Comparison of ENCODE assay signal across 1 cellular context in the genomic region with DNA sequence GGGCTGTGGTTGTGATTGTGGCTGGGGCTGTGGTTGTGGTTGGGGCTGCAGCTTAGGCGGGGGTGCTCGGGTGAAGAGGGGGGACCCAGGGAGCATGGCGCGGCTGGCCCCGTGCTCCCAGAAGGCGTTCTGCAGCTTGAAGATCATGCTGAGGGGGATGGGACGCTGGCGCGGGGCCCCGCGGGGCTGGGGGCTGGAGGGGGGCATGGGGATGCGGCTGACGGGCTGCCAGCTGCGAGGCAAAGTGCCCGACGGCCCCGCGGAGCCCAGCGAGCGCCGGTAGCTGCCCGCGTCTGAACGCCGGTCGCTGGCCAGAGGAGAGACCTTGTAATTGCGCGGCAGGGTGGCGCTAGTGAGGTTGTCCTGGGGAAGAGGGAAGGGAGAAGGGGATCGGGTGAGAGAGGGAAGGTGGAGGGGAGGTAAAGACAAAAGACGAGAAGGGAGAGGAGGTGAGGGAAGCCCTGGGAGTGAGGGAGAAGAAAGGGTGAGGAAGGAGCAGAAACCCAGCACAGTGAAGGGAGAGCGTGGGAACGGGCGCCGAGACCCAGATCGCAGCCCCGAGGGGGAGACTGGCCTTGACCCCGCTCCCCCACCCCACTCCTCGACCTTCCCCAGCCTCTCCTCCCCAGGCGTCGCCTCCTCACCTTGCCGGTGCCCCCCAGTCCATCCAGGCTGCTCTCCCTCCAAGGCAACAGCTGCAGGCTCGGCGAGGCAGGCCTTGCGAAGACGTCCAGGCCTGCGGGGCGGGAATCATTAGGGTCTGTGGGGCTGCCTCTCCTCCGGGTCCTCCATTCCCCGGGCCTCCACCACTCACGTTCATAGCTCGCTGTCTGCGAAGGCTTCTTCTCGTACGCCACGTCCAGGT.
A peak's percentile ranks its signal among the peaks of the same experiment; 100 is the strongest.
TF ChIP-seq lines count a peak whose summit lies in the region.

No MANE protein-coding gene starts in this region.

TF ChIP-seq in H1, 55 proteins besides CTCF, POLR2A, EP300 and RAD21:
- TF ChIP-seq, protein P1, sequence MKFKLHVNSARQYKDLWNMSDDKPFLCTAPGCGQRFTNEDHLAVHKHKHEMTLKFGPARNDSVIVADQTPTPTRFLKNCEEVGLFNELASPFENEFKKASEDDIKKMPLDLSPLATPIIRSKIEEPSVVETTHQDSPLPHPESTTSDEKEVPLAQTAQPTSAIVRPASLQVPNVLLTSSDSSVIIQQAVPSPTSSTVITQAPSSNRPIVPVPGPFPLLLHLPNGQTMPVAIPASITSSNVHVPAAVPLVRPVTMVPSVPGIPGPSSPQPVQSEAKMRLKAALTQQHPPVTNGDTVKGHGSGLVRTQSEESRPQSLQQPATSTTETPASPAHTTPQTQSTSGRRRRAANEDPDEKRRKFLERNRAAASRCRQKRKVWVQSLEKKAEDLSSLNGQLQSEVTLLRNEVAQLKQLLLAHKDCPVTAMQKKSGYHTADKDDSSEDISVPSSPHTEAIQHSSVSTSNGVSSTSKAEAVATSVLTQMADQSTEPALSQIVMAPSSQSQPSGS (IDR thresholded peaks at IDR 0.05; ENCODE audit: low read length): no peak
- 0 out of 2 replicates have a peak, but pooled peaks have one; percentile 18 for TF ChIP-seq RBBP5 (IDR thresholded peaks at IDR 0.05; ENCODE audit: borderline replicate concordance, low read depth, low read length)
- 0 out of 2 replicates have a peak, but pooled peaks have one; percentile 33 for TF ChIP-seq CHD2 (IDR thresholded peaks at IDR 0.05; ENCODE audit: low read length)
- TF ChIP-seq POLR2AphosphoS5 (IDR thresholded peaks at IDR 0.05; ENCODE audit: low read depth, low read length): 0 out of 2 replicates have a peak, but pooled peaks have one; percentile 20
- peak; percentile 18 for TF ChIP-seq MAX (IDR thresholded peaks at IDR 0.05)
- TF ChIP-seq SIN3A (conservative IDR thresholded peaks at IDR 0.05 in 1 of 2, IDR thresholded peaks at IDR 0.05 in 1 of 2; ENCODE audit: low read depth in 1 of 2, low read length in 2 of 2): peak; percentile 51 to 57; a peak in 1 of 4 replicates
- TF ChIP-seq KDM1A (IDR thresholded peaks at IDR 0.05; ENCODE audit: borderline replicate concordance, low read length): peak; percentile 60; the same call in 1 of the 2 replicates
- 0 out of 2 replicates have a peak, but pooled peaks have one; percentile 14 for TF ChIP-seq SP1 (IDR thresholded peaks at IDR 0.05; ENCODE audit: low read depth, low read length)
- TF ChIP-seq E2F6 (IDR thresholded peaks at IDR 0.05): peak; percentile 54; the same call in 1 of the 2 replicates
- no peak for TF ChIP-seq SP4 (IDR thresholded peaks at IDR 0.05; ENCODE audit: low read length)
- peak; percentile 67 for TF ChIP-seq TAF1 (IDR thresholded peaks at IDR 0.05; ENCODE audit: low read depth, low read length)
- TF ChIP-seq PHF8 (conservative IDR thresholded peaks at IDR 0.05; ENCODE audit: low read depth, low read length): no peak
- peak; percentile 64; the same call in 1 of the 2 replicates for TF ChIP-seq SUZ12 (IDR thresholded peaks at IDR 0.05; ENCODE audit: low read length)
- peak; percentile 53; the same call in 1 of the 2 replicates for TF ChIP-seq YY1 (IDR thresholded peaks at IDR 0.05; ENCODE audit: low read depth, low read length)
- TF ChIP-seq EGR1 (IDR thresholded peaks at IDR 0.05; ENCODE audit: borderline replicate concordance, low read depth, low read length): peak; percentile 78
- peak; percentile 89 for TF ChIP-seq CTBP2 (IDR thresholded peaks at IDR 0.05; ENCODE audit: borderline replicate concordance, insufficient read depth, insufficient read length, low read length)
- TF ChIP-seq RNF2 (IDR thresholded peaks at IDR 0.05; ENCODE audit: borderline replicate concordance, low read depth, low read length, missing control alignments, poor library complexity, severe bottlenecking): peak; percentile 32
- no peak for TF ChIP-seq GABPA (IDR thresholded peaks at IDR 0.05; ENCODE audit: borderline replicate concordance, insufficient read depth, low read length)
- no peak for TF ChIP-seq CEBPB (IDR thresholded peaks at IDR 0.05; ENCODE audit: low read depth, low read length)
- no peak for TF ChIP-seq TCF12 (IDR thresholded peaks at IDR 0.05; ENCODE audit: low read depth, low read length)
- TF ChIP-seq ASH2L (IDR thresholded peaks at IDR 0.05; ENCODE audit: low read length): peak; percentile 84
